In genomic region chr12:62919827-62920226, GRCh38 we compare ENCODE assay signal across 8 cellular contexts. TPM values are rescaled to one million over a fixed set of nuclear protein-coding genes. Genes with fewer than 3 reads are reported as not detected.
A peak's percentile ranks its signal among the peaks of the same experiment; 100 is the strongest.
DNase-seq lines count a peak whose midpoint lies in the region; ATAC-seq, FAIRE-seq and TF ChIP-seq lines count a peak whose summit lies in the region.

No MANE protein-coding gene starts in this region.

- no peak overlapping the region for H3K27ac ChIP-seq in PC-9

- H3K9me3 ChIP-seq in PC-9 (ENCODE audit: insufficient read depth, low read depth): no peaks in the 10 kb centered on the region

- POLR2A ChIA-PET in PC-9 (lab: Charles Lee; ENCODE audit: unreplicated experiment): no interaction called here

- intact Hi-C loops in Right ventricle myocardium inferior (cut with DNase I): no loop called here
- intact Hi-C loops in cardiac septum (cut with DNase I): no loop called here
- intact Hi-C loops in PC-9 (cut with micrococcal nuclease; ENCODE audit: unreplicated experiment): no loop called here

- peaks cover 6% of the 10 kb centered on the region; the same call in 1 of the 2 replicates for H3K4me1 ChIP-seq in PC-9 (replicated peaks; ENCODE audit: insufficient read depth)

- H3K4me2 ChIP-seq in PC-9: no peak overlapping the region

- no peaks in the 10 kb centered on the region; the same call in 1 of the 2 replicates for H3F3A ChIP-seq in PC-9 (ENCODE audit: insufficient read depth, low read depth)

- H3K79me2 ChIP-seq in PC-9 (ENCODE audit: low read depth): peaks cover 48% of the 10 kb centered on the region

- DNase-seq in Right ventricle myocardium inferior (ENCODE audit: missing footprints) (no peak), cardiac septum (ENCODE audit: low spot score) (no peak), PC-9 (peak; percentile 10 to 68), foreskin fibroblast (peak; percentile 24 to 75), GM19239 (ENCODE audit: insufficient read length, low spot score) (no peak)
- DNase-seq in stimulated activated CD4-positive, alpha-beta T cell treated with anti-CD3 and anti-CD28 coated beads, Interleukin-4, amount 100 ng/mL, for 1 hour: no peak

- H2AFZ ChIP-seq in PC-9: no peak overlapping the region

- H3K4me3 ChIP-seq in PC-9: no peak overlapping the region
- H3K4me3 ChIP-seq in foreskin fibroblast (ENCODE audit: low read depth in 1 of 2, low read length in 2 of 2): no peak overlapping the region

- peak; percentile 77 for ATAC-seq in Right ventricle myocardium inferior
- ATAC-seq in HG03378 (IDR thresholded peaks at IDR 0.05; ENCODE audit: unreplicated experiment): no peak
- ATAC-seq in HG02970 (IDR thresholded peaks at IDR 0.05; ENCODE audit: low FRiP score, unreplicated experiment): no peak

- no peak for TF ChIP-seq CTCF in PC-9 (conservative IDR thresholded peaks at IDR 0.05)
- TF ChIP-seq CTCF in foreskin fibroblast (IDR thresholded peaks at IDR 0.05; ENCODE audit: low read depth, low read length): no peak

- no peaks in the 10 kb centered on the region for H3K36me3 ChIP-seq in PC-9 (ENCODE audit: low read depth)

- CTCF ChIA-PET in PC-9 (lab: Charles Lee): no interaction called here

- no peak for FAIRE-seq in GM19239 (lab: Jason Lieb, UNC)

- BruUV-seq in PC-9 (replicated peaks; lab: Mats Ljungman, UMichigan): no TSS peak

- H3K27me3 ChIP-seq in PC-9 (ENCODE audit: insufficient read depth, low read depth): no peaks in the 10 kb centered on the region

- H3K9me2 ChIP-seq in PC-9 (ENCODE audit: insufficient read depth): no peaks in the 10 kb centered on the region

- H4K20me1 ChIP-seq in PC-9 (ENCODE audit: insufficient read depth): no peaks in the 10 kb centered on the region

RNA-seq across cellular contexts. Expression of gene PPM1H, which starts 15.1 kb away (rescaled TPM):
- 8.3 TPM for total RNA-seq in Right ventricle myocardium inferior
- total RNA-seq in cardiac septum: 4.0 TPM
- 11.4 and 13.5 TPM in 2 replicates for total RNA-seq in PC-9 (2021)

Comparison
In these comparisons a context has a peak if more than half of its experiments do, and no peak if none do; other contexts are left out.
1. DNase-seq: peak in PC-9 (2 of 2) and foreskin fibroblast (2 of 2); none in Right ventricle myocardium inferior (single experiment), cardiac septum (single experiment), GM19239 (single experiment) and stimulated activated CD4-positive, alpha-beta T cell treated with anti-CD3 and anti-CD28 coated beads, Interleukin-4, amount 100 ng/mL, for 1 hour (single experiment).